In the genomic region with DNA sequence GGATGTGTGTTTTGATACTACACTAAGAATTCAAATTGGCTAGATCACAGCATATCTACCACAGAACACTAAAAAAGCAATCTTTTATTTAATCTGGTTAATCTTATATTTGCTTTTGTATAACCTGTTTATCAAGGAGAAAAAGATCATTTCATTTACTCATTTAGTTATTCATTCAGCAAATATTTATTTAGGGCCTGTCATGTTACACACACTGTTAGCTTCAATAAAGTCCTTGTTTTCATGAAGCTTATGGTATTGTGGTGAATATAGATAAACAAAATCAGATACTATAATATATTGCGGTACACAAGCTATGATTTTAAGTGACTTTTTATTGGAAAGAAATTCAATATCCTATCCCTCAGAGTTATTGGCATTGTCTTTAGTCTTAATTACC, we compare ENCODE assay signal across 24 cellular contexts.
"Had no signal": no experiment of that assay in that cellular context is flagged by ENCODE, and none has a peak within 500 bp of the region (broad histone marks: within the 10 kb centered on the region; RNA-seq: fewer than 3 reads in every experiment).

No MANE protein-coding gene starts in this region.

- H3K27ac ChIP-seq: colonic mucosa, esophagus muscularis mucosa, foreskin keratinocyte, gastroesophageal sphincter, heart left ventricle, hepatocyte, left lung, parathyroid adenoma, right lobe of liver, thoracic aorta, tibial nerve, upper lobe of left lung, uterus had no signal

- H3K27me3 ChIP-seq: colonic mucosa, esophagus muscularis mucosa, foreskin keratinocyte, gastroesophageal sphincter, heart left ventricle, hepatocyte, left lung, right lobe of liver, tibial nerve, upper lobe of left lung, uterus had no signal

- H3K79me2 ChIP-seq: hepatocyte, parathyroid adenoma had no signal

- H3K4me2 ChIP-seq: hepatocyte had no signal

- H3K36me3 ChIP-seq: colonic mucosa, esophagus muscularis mucosa, gastroesophageal sphincter, heart left ventricle, left lung, right lobe of liver, thoracic aorta, tibial nerve, upper lobe of left lung, uterus had no signal

- DNase-seq: colonic mucosa; effector CD8-positive, alpha-beta T cell; endodermal cell; foreskin keratinocyte; heart left ventricle; kidney; left cardiac atrium; mesendoderm; naive thymus-derived CD8-positive, alpha-beta T cell; occipital lobe; right lobe of liver; small intestine; stimulated activated CD4-positive, alpha-beta T cell treated with anti-CD3 and anti-CD28 coated beads, Interleukin-15, amount 100 ng/mL, for 24 hours; stimulated activated CD4-positive, alpha-beta T cell treated with anti-CD3 and anti-CD28 coated beads, Interleukin-2, amount 100 ng/mL, for 48 hours; stimulated activated naive B cell treated with anti-CD40 and anti-IgM and Interleukin-4, amounts not matched to agents 10 μg/mL and 1 μg/mL and 100 μg/mL, for 72 hours; upper lobe of left lung; uterus had no signal

- ATAC-seq: foreskin keratinocyte; gastroesophageal sphincter; heart left ventricle; left cardiac atrium; left lung; naive thymus-derived CD8-positive, alpha-beta T cell; right lobe of liver; stimulated activated naive B cell treated with anti-CD40 and anti-IgM and Interleukin-4, amounts not matched to agents 10 μg/mL and 1 μg/mL and 100 μg/mL, for 72 hours had no signal

- H3K4me3 ChIP-seq: colonic mucosa, esophagus muscularis mucosa, gastroesophageal sphincter, heart left ventricle, hepatocyte, left lung, right lobe of liver, thoracic aorta, tibial nerve, upper lobe of left lung, uterus had no signal

- H3K4me1 ChIP-seq: colonic mucosa, esophagus muscularis mucosa, foreskin keratinocyte, gastroesophageal sphincter, heart left ventricle, left lung, parathyroid adenoma, right lobe of liver, tibial nerve, upper lobe of left lung, uterus had no signal

- H2AFZ ChIP-seq: hepatocyte, parathyroid adenoma had no signal

- H3K9me3 ChIP-seq: colonic mucosa, esophagus muscularis mucosa, gastroesophageal sphincter, heart left ventricle, right lobe of liver, thoracic aorta, tibial nerve, upper lobe of left lung, uterus had no signal

- H3K9ac ChIP-seq: parathyroid adenoma had no signal
